ENCODE assay signal across 11 cellular contexts in the genomic region with DNA sequence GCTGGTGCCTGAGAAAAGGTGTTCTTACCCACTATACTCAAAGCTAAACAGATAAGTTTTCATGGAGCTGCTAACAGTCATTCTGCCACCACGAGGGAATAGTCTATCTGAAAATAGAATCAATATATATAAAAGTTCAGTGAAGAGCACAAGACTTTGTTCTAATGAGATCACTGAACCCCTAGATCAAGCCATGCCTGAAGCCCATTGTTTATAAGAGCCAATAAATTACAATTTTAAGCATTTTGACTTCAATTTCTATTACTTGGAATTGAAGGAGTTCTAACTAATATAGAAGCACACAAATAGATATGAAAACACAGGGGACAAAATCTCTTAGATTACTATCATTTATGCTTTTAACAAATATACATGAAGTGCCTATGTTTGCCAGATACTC.
"Had no signal": no experiment of that assay in that cellular context is flagged by ENCODE, and none has a peak within 500 bp of the region (broad histone marks: within the 10 kb centered on the region; RNA-seq: fewer than 3 reads in every experiment).

No MANE protein-coding gene starts in this region.

- H3K4me1 ChIP-seq: HAP-1 had no signal

- FAIRE-seq: H1, H54 had no signal

- H3K27ac ChIP-seq: GM23248 had no signal

- H3K4me3 ChIP-seq: GM23248, GM23338, HAP-1 had no signal

- H3K36me3 ChIP-seq: HAP-1 had no signal

- H3K4me2 ChIP-seq: GM23338 had no signal

- DNase-seq: GM23248, GOT3, H7, H9, HCEC 1CT, HFFc6 had no signal

- ATAC-seq: GM23338, HCT116 had no signal

- H3K9me3 ChIP-seq: HAP-1 had no signal

- H2AFZ ChIP-seq: GM23248, GM23338 had no signal

- H3K9ac ChIP-seq: GM23248 had no signal
